In genomic region chr6:72740135-72740534, GRCh38 we compare ENCODE assay signal across 11 cellular contexts.
A peak's percentile ranks its signal among the peaks of the same experiment; 100 is the strongest.
DNase-seq lines count a peak whose midpoint lies in the region; ATAC-seq and TF ChIP-seq lines count a peak whose summit lies in the region.
"Had no signal": no experiment of that assay in that cellular context is flagged by ENCODE, and none has a peak within 500 bp of the region (broad histone marks: within the 10 kb centered on the region; RNA-seq: fewer than 3 reads in every experiment).

No MANE protein-coding gene starts in this region.

- no peak for TF ChIP-seq CTCF in GM13977 (IDR thresholded peaks at IDR 0.05; ENCODE audit: extremely low read depth, insufficient read depth, missing control alignments)

- no peak overlapping the region for H3K27ac ChIP-seq in caudate nucleus (ENCODE audit: low read depth, low read length)
- H3K27ac ChIP-seq: KMS-11 had no signal

- peak; percentile 65 for DNase-seq in GM13977 (ENCODE audit: low spot score)
- DNase-seq in glomerular visceral epithelial cell (ENCODE audit: extremely low spot score): no peak
- DNase-seq in activated CD4-positive, CD25-positive, alpha-beta regulatory T cell (lab: John Stamatoyannopoulos, UW): no peak
- no peak for DNase-seq in caudate nucleus (lab: John Stamatoyannopoulos, UW)
- DNase-seq in EL: no peak
- DNase-seq: erythroblast; stimulated activated CD4-positive, alpha-beta T cell treated with anti-CD3 and anti-CD28 coated beads, Interleukin-2, amount 100 ng/mL, for 48 hours had no signal

- H3K36me3 Mint-ChIP-seq in activated T-helper 17 cell treated with anti-CD3 and anti-CD28 coated beads, Interleukin-2, amount 50 U/mL, for 72 hours (ENCODE audit: low read depth): no peaks in the 10 kb centered on the region

- no peak overlapping the region for H3K4me3 Mint-ChIP-seq in activated T-helper 17 cell treated with anti-CD3 and anti-CD28 coated beads, Interleukin-2, amount 50 U/mL, for 72 hours

- H3K27me3 Mint-ChIP-seq in activated T-helper 17 cell treated with anti-CD3 and anti-CD28 coated beads, Interleukin-2, amount 50 U/mL, for 72 hours: peaks cover 4% of the 10 kb centered on the region

- ATAC-seq in GM19438 (IDR thresholded peaks at IDR 0.05; ENCODE audit: low read depth, unreplicated experiment) (peak; percentile 76), HG03039 (IDR thresholded peaks at IDR 0.05; ENCODE audit: unreplicated experiment) (peak; percentile 93)
- ATAC-seq in activated T-helper 17 cell treated with anti-CD3 and anti-CD28 coated beads, Interleukin-2, amount 50 U/mL, for 72 hours (replicated peaks): peak; percentile 57

- H3K9me3 Mint-ChIP-seq in activated T-helper 17 cell treated with anti-CD3 and anti-CD28 coated beads, Interleukin-2, amount 50 U/mL, for 72 hours: no peaks in the 10 kb centered on the region

- no peak overlapping the region for H3K27ac Mint-ChIP-seq in activated T-helper 17 cell treated with anti-CD3 and anti-CD28 coated beads, Interleukin-2, amount 50 U/mL, for 72 hours

- no peaks in the 10 kb centered on the region for H3K4me1 Mint-ChIP-seq in activated T-helper 17 cell treated with anti-CD3 and anti-CD28 coated beads, Interleukin-2, amount 50 U/mL, for 72 hours

- in situ Hi-C loops in GM13977 (cut with MboI; ENCODE audit: low pct_unique_long_range_greater_than_20kb, low sequenced_read_pairs, unreplicated experiment): no loop called here
